In the genomic region with DNA sequence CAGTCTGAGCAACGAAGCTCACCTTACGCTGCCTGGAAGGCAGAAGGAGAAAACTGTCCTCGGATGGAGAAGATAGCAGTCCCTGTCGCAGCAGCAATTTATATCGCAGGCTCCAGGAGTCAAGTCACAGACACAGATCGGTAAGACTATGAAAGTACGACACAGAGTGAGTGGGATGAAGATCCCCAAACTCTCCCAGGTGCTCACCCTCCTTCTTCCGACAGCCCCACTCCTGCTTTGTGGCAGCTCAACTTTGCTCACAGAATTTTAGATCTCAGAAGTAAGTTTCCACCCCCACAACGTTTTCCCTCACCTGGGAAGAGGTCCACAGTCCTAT, we compare ENCODE assay signal across 8 cellular contexts. TPM values are rescaled to one million over a fixed set of nuclear protein-coding genes. Genes with fewer than 3 reads are reported as not detected.
DNase-seq lines count a peak whose midpoint lies in the region; ATAC-seq and TF ChIP-seq lines count a peak whose summit lies in the region.

No MANE protein-coding gene starts in this region.

- H3K9ac ChIP-seq in IMR-90 (ENCODE audit: low read depth, low read length) (peak overlapping the region; percentile 60), mammary epithelial cell (ENCODE audit: insufficient read depth, low read length) (peak overlapping the region; percentile 89), mesendoderm (ENCODE audit: low read length) (peak overlapping the region; percentile 90)

- no peaks in the 10 kb centered on the region for H3K9me3 ChIP-seq in IMR-90 (ENCODE audit: control insufficient read depth, insufficient read depth, low read length)
- no peaks in the 10 kb centered on the region for H3K9me3 ChIP-seq in mammary epithelial cell (replicated peaks; ENCODE audit: insufficient read depth, low read length)
- H3K9me3 ChIP-seq in aorta (ENCODE audit: control insufficient read depth, low read length): no peaks in the 10 kb centered on the region

- H4K91ac ChIP-seq in IMR-90 (ENCODE audit: insufficient read depth, low read depth, low read length): no peak overlapping the region

- in situ Hi-C loops in IMR-90 (cut with MboI; ENCODE audit: low sequenced_read_pairs): no loop called here
- in situ Hi-C loops in mammary epithelial cell (cut with MboI; ENCODE audit: low sequenced_read_pairs in 2 of 2): loop anchor here (10.0 kb wide), 2 partner anchors 142 to 152 kb away; no protein-coding TSS in a partner anchor

- H3K27ac Mint-ChIP-seq in Calu3 (ENCODE audit: unreplicated experiment): peak overlapping the region; percentile 94

- intact Hi-C loops in Calu3 (cut with micrococcal nuclease; ENCODE audit: unreplicated experiment) (no loop called here), IMR-90 (cut with micrococcal nuclease) (loop anchor here (2.0 to 10.0 kb wide), 3 partner anchors 132 to 602 kb away; a partner anchor contains a TSS), mammary epithelial cell (cut with micrococcal nuclease) (loop anchor here (1.0 to 5.0 kb wide), 3 partner anchors 37 to 321 kb away; a partner anchor contains a TSS), aorta (cut with DNase I) (no loop called here), posterior cingulate gyrus (cut with DNase I) (loop anchor here (5.0 to 10.0 kb wide), 4 partner anchors 214 to 602 kb away; a partner anchor contains a TSS)

- H3K56ac ChIP-seq in IMR-90 (ENCODE audit: extremely low read depth, insufficient read depth, low read length) (peak overlapping the region; percentile 49; the same call in 1 of the 2 replicates), mesendoderm (ENCODE audit: low read length) (peak overlapping the region; percentile 93)

- H2BK20ac ChIP-seq in IMR-90 (ENCODE audit: low read depth, low read length): no peak overlapping the region

- H3K27me3 ChIP-seq in IMR-90 (ENCODE audit: control insufficient read depth, insufficient read depth, low read length): no peaks in the 10 kb centered on the region
- H3K27me3 ChIP-seq in mammary epithelial cell (ENCODE audit: insufficient read depth, low read length): no peaks in the 10 kb centered on the region
- H3K27me3 ChIP-seq in mesendoderm (ENCODE audit: insufficient read depth, low read length, poor library complexity): no peaks in the 10 kb centered on the region
- no peaks in the 10 kb centered on the region for H3K27me3 ChIP-seq in aorta (ENCODE audit: control insufficient read depth in 1 of 2, insufficient read depth in 2 of 2, low read length in 1 of 2)

- peak overlapping the region; percentile 87 for H2AK9ac ChIP-seq in IMR-90 (replicated peaks; ENCODE audit: low read depth, low read length, poor library complexity)

- H2BK5ac ChIP-seq in IMR-90 (ENCODE audit: low read depth, low read length, poor library complexity, severe bottlenecking) (no peak overlapping the region), mesendoderm (ENCODE audit: low read length) (no peak overlapping the region)

- H2AFZ ChIP-seq in IMR-90 (replicated peaks; ENCODE audit: low read length, poor library complexity) (peak overlapping the region; percentile 98), mammary epithelial cell (ENCODE audit: low read depth, low read length) (peak overlapping the region; percentile 98)

- peaks cover 8% of the 10 kb centered on the region; the same call in 1 of the 2 replicates for H3K36me3 ChIP-seq in IMR-90 (ENCODE audit: control insufficient read depth, insufficient read depth, low read length)
- peaks cover 2% of the 10 kb centered on the region for H3K36me3 ChIP-seq in mammary epithelial cell (ENCODE audit: insufficient read depth, low read length)
- H3K36me3 ChIP-seq in mesendoderm (ENCODE audit: control insufficient read depth, insufficient read depth, low read length): no peaks in the 10 kb centered on the region
- H3K36me3 ChIP-seq in aorta (ENCODE audit: control insufficient read depth in 1 of 2, insufficient read depth in 2 of 2, low read length in 1 of 2): no peaks in the 10 kb centered on the region

- H3K36me3 Mint-ChIP-seq in Calu3 (ENCODE audit: insufficient read depth, unreplicated experiment): peaks cover 31% of the 10 kb centered on the region

- H3K79me2 ChIP-seq in mammary epithelial cell (ENCODE audit: insufficient read depth, low read length): peaks cover 38% of the 10 kb centered on the region
- H3K79me2 ChIP-seq in mesendoderm (ENCODE audit: control insufficient read depth, insufficient read depth, low read length): peaks cover 15% of the 10 kb centered on the region

- WGBS in IMR-90 (ENCODE audit: extremely low coverage in 2 of 2, insufficient read length in 1 of 2), 2 experiments: 20% methylated on average over 2 of the region's 9 CpGs; no CpG with 5 or more reads in 1 of the 2 experiments
- WGBS in mammary epithelial cell (ENCODE audit: low coverage, missing lambda C conversion rate): 0% methylated on average over 8 of the region's 9 CpGs
- no CpG with 5 or more reads among the region's 9 CpGs for WGBS in mesendoderm (ENCODE audit: extremely low coverage, insufficient coverage, low lambda C conversion rate)
- 2% methylated on average over 9 of the region's 9 CpGs for WGBS in aorta, 2 donors

- H2BK15ac ChIP-seq in IMR-90 (ENCODE audit: low read depth, low read length): no peak overlapping the region
- H2BK15ac ChIP-seq in mesendoderm (replicated peaks; ENCODE audit: low read depth): no peak overlapping the region

- no peaks in the 10 kb centered on the region for H3K9me3 Mint-ChIP-seq in Calu3 (ENCODE audit: low read depth, unreplicated experiment)

- peak overlapping the region; percentile 56; the same call in 1 of the 2 replicates for H3K14ac ChIP-seq in IMR-90 (replicated peaks; ENCODE audit: low read depth, low read length)

- H2AK5ac ChIP-seq in IMR-90 (ENCODE audit: low read depth, low read length): 0 out of 2 replicates have a peak overlapping the region, but pooled peaks have one; percentile 7
- no peak overlapping the region for H2AK5ac ChIP-seq in mesendoderm (ENCODE audit: low read length)

- H3K4me2 ChIP-seq in IMR-90 (ENCODE audit: low read depth, low read length) (peak overlapping the region; percentile 82), mammary epithelial cell (ENCODE audit: insufficient read depth, low read depth, low read length) (peak overlapping the region; percentile 68), mesendoderm (ENCODE audit: low read length) (peak overlapping the region; percentile 75)

- H3K27me3 Mint-ChIP-seq in Calu3 (ENCODE audit: unreplicated experiment): no peaks in the 10 kb centered on the region

- H3K4ac ChIP-seq in IMR-90 (ENCODE audit: low read depth, low read length) (peak overlapping the region; percentile 42; the same call in 1 of the 2 replicates), mesendoderm (ENCODE audit: low read depth, low read length) (no peak overlapping the region)

- H4K8ac ChIP-seq in IMR-90 (ENCODE audit: low read depth in 2 of 2, low read length in 2 of 2) (peak overlapping the region; percentile 13 to 75; a peak in 1 of 4 replicates), mesendoderm (ENCODE audit: low read depth, low read length) (no peak overlapping the region)

- H3K4me3 ChIP-seq in IMR-90 (ENCODE audit: insufficient read depth, low read depth, low read length) (peak overlapping the region; percentile 64), mammary epithelial cell (replicated peaks in 1 of 3; ENCODE audit: insufficient read depth in 1 of 3, low read depth in 2 of 3, low read length in 3 of 3) (peak overlapping the region; percentile 73 to 93 (median 74)), mesendoderm (ENCODE audit: low read length) (peak overlapping the region; percentile 88), aorta (ENCODE audit: low read length in 2 of 2) (peak overlapping the region; percentile 70 to 71)

- H3K23ac ChIP-seq in IMR-90 (ENCODE audit: low read depth, low read length) (no peak overlapping the region; the same call in 1 of the 2 replicates), mesendoderm (ENCODE audit: low read length) (peak overlapping the region; percentile 67)

- H3K18ac ChIP-seq in IMR-90 (ENCODE audit: low read depth, low read length): no peak overlapping the region
- H3K18ac ChIP-seq in mesendoderm (ENCODE audit: low read length): no peak overlapping the region

- peak overlapping the region; percentile 95 for H3K4me3 Mint-ChIP-seq in Calu3 (ENCODE audit: low read depth, unreplicated experiment)

- H3K9me1 ChIP-seq in IMR-90 (ENCODE audit: insufficient read depth, low read length): no peaks in the 10 kb centered on the region

- DNase-seq in Calu3: no peak
- peak; percentile 2 for DNase-seq in IMR-90
- DNase-seq in mammary epithelial cell: no peak
- peak; percentile 29 for DNase-seq in mesendoderm
- DNase-seq in aorta: no peak
- no peak for DNase-seq in posterior cingulate gyrus
- DNase-seq in 8988T: no peak

- ATAC-seq in IMR-90 (ENCODE audit: low read depth) (no peak), aorta (ENCODE audit: low FRiP score) (peak; percentile 2), GM18505 (IDR thresholded peaks at IDR 0.05; ENCODE audit: unreplicated experiment) (no peak)

- H3K4me1 Mint-ChIP-seq in Calu3 (ENCODE audit: low read depth, unreplicated experiment): peaks cover 10% of the 10 kb centered on the region

- CTCF ChIA-PET in Calu3 (lab: Charles Lee): interaction anchor here (0.6 to 3.1 kb wide), 17 partner anchors 15 to 233 kb away, joined by 3 to 68 read pairs (median 5); a partner anchor contains a TSS
- CTCF ChIA-PET in IMR-90 (lab: Yijun Ruan, JAX): interaction anchor here (0.6 to 3.5 kb wide), 43 partner anchors 9 to 1155 kb away, joined by 3 to 174 read pairs (median 5); a partner anchor contains a TSS
- CTCF ChIA-PET in mammary epithelial cell (lab: Charles Lee; ENCODE audit: low non-redundant PET): interaction anchor here (0.5 to 1.5 kb wide), 23 partner anchors 30 to 536 kb away, joined by 3 to 39 read pairs (median 4); a partner anchor contains a TSS

- TF ChIP-seq POLR2A in IMR-90 (IDR thresholded peaks at IDR 0.05; ENCODE audit: low read depth, low read length) (no peak), GM18505 (IDR thresholded peaks at IDR 0.05; ENCODE audit: borderline replicate concordance, extremely low read depth, insufficient read depth, insufficient read length) (no peak)

- dilution Hi-C loops in IMR-90 (cut with HindIII; ENCODE audit: low sequenced_read_pairs, unreplicated experiment) (no loop called here), mammary epithelial cell (cut with HindIII; ENCODE audit: low sequenced_read_pairs) (no loop called here)

- H3K27ac ChIP-seq in IMR-90 (ENCODE audit: insufficient read depth, low read length): peak overlapping the region; percentile 36
- H3K27ac ChIP-seq in mammary epithelial cell (ENCODE audit: insufficient read depth, low read depth, low read length): peak overlapping the region; percentile 84
- H3K27ac ChIP-seq in mesendoderm (ENCODE audit: low read depth, low read length): no peak overlapping the region
- H3K27ac ChIP-seq in aorta (ENCODE audit: low read depth in 1 of 2, low read length in 2 of 2): peak overlapping the region in 1 of 2 donors; percentile 49

- TF ChIP-seq CTCF in Calu3 (IDR thresholded peaks at IDR 0.05; ENCODE audit: unreplicated experiment) (no peak), IMR-90 (conservative IDR thresholded peaks at IDR 0.05; ENCODE audit: low read depth, low read length) (no peak), mammary epithelial cell (conservative IDR thresholded peaks at IDR 0.05 in 1 of 2, IDR thresholded peaks at IDR 0.05 in 1 of 2; ENCODE audit: extremely low read depth in 1 of 2, insufficient read depth in 1 of 2, low read depth in 1 of 2, low read length in 2 of 2) (no peak)

- H4K20me1 ChIP-seq in IMR-90 (ENCODE audit: insufficient read depth, low read length): no peaks in the 10 kb centered on the region
- no peaks in the 10 kb centered on the region for H4K20me1 ChIP-seq in mammary epithelial cell (ENCODE audit: insufficient read depth, low read length)

- peaks cover 10 to 19% of the 10 kb centered on the region in 2 experiments; a peak in 3 of 4 replicates for H3K79me1 ChIP-seq in IMR-90 (ENCODE audit: low read depth in 1 of 2, low read length in 2 of 2)
- H3K79me1 ChIP-seq in mesendoderm (ENCODE audit: low read length): peaks cover 12% of the 10 kb centered on the region

- H4K5ac ChIP-seq in IMR-90 (ENCODE audit: low read depth, low read length): no peak overlapping the region
- no peak overlapping the region for H4K5ac ChIP-seq in mesendoderm (ENCODE audit: low read length)

- no peak for TF ChIP-seq RAD21 in IMR-90 (IDR thresholded peaks at IDR 0.05; ENCODE audit: low read length)

- POLR2A ChIA-PET in IMR-90 (lab: Charles Lee; ENCODE audit: unreplicated experiment): no interaction called here

- BruUV-seq in Calu3 (replicated peaks; lab: Mats Ljungman, UMichigan) (TSS peak; percentile 41), IMR-90 (replicated peaks; lab: Mats Ljungman, UMichigan) (TSS peak; percentile 73), mammary epithelial cell (replicated peaks; lab: Mats Ljungman, UMichigan) (TSS peak; percentile 45)

- H2BK120ac ChIP-seq in IMR-90 (ENCODE audit: low read depth, low read length) (no peak overlapping the region), mesendoderm (ENCODE audit: low read depth, low read length) (no peak overlapping the region)

- H3K4me1 ChIP-seq in IMR-90 (ENCODE audit: control insufficient read depth, insufficient read depth, low read length) (no peaks in the 10 kb centered on the region), mammary epithelial cell (ENCODE audit: insufficient read depth, low read length) (peaks cover 9% of the 10 kb centered on the region), mesendoderm (ENCODE audit: control insufficient read depth, low read depth, low read length) (no peaks in the 10 kb centered on the region), aorta (ENCODE audit: control insufficient read depth in 1 of 2, insufficient read depth in 2 of 2, low read length in 2 of 2) (peaks cover 0 to 3% of the 10 kb centered on the region in 2 donors)

RNA-seq across cellular contexts. Expression of a gene that starts 0.4 kb away (rescaled TPM):
- 23.5 and 26.1 TPM in 2 replicates for total RNA-seq in Calu3 (2022)
- 20.6 and 26.9 TPM in 2 replicates for total RNA-seq in IMR-90 (2012; rRNA removed)
- 35.1 and 38.6 TPM in 2 replicates for polyA plus RNA-seq in IMR-90 (2012; rRNA removed)
- polyA plus RNA-seq in IMR-90 (2012; cell fraction: cytosol; rRNA removed): 20.3 and 61.4 TPM in 2 replicates
- polyA plus RNA-seq in IMR-90 (2012; cell fraction: nucleus; rRNA removed; ENCODE audit: low replicate concordance): 17.8 and 23.1 TPM in 2 replicates
- 10 to 100 TPM; 31.8 to 45.2 TPM for total RNA-seq in mammary epithelial cell
- 38.4 TPM for polyA plus RNA-seq in mammary epithelial cell
- 23.4 TPM for polyA minus RNA-seq in mammary epithelial cell
- polyA plus RNA-seq in mesendoderm (2013, experiment 1 of 2): 22.9 TPM
- 22.1 TPM for polyA plus RNA-seq in mesendoderm (2013, experiment 2 of 2)
- 10 to 100 TPM; 20.8 to 23.7 TPM for total RNA-seq in aorta
- 10 to 100 TPM in 1 of 2 donors, 1 to 10 TPM in 1; 8.4 to 21.2 TPM for polyA plus RNA-seq in aorta

RNA-seq across cellular contexts. Expression of a gene that starts 36.8 kb away (rescaled TPM):
- total RNA-seq in Calu3 (2022) (50.1 and 55.8 TPM in 2 replicates), IMR-90 (2012; rRNA removed) (201 and 232 TPM in 2 replicates), mammary epithelial cell (10 to 100 TPM; 70.9 to 87.2 TPM), aorta (10 to 100 TPM; 45.4 to 50.8 TPM)
- polyA plus RNA-seq in IMR-90 (2012; rRNA removed) (84.0 and 93.4 TPM in 2 replicates), mammary epithelial cell (49.8 TPM), aorta (10 to 100 TPM; 12.1 to 16.2 TPM)
- 53.2 and 78.4 TPM in 2 replicates for polyA plus RNA-seq in IMR-90 (2012; cell fraction: cytosol; rRNA removed)
- polyA plus RNA-seq in IMR-90 (2012; cell fraction: nucleus; rRNA removed; ENCODE audit: low replicate concordance): 63.0 and 105 TPM in 2 replicates
- 125 TPM for polyA minus RNA-seq in mammary epithelial cell
- polyA plus RNA-seq in mesendoderm (2013, experiment 1 of 2): 63.9 TPM
- 65.4 TPM for polyA plus RNA-seq in mesendoderm (2013, experiment 2 of 2)

Comparison
In these comparisons a context has a peak if more than half of its experiments do, and no peak if none do; other contexts are left out.
1. DNase-seq: peak in IMR-90 (single experiment) and mesendoderm (single experiment); none in Calu3 (single experiment), mammary epithelial cell (single experiment), aorta (0 of 2), posterior cingulate gyrus (0 of 10) and 8988T (single experiment).
2. intact Hi-C loops: an anchor here in IMR-90 (2.0 to 10.0 kb wide), mammary epithelial cell (1.0 to 5.0 kb wide) and posterior cingulate gyrus (5.0 to 10.0 kb wide); none called in Calu3 and aorta.
3. Peak in every context shown above with its lines, with median percentiles within 50 percentile points of each other: H3K4me2 ChIP-seq, H3K4me3 ChIP-seq and H3K9ac ChIP-seq.